Comparison of ENCODE assay signal across 18 cellular contexts in the genomic region with DNA sequence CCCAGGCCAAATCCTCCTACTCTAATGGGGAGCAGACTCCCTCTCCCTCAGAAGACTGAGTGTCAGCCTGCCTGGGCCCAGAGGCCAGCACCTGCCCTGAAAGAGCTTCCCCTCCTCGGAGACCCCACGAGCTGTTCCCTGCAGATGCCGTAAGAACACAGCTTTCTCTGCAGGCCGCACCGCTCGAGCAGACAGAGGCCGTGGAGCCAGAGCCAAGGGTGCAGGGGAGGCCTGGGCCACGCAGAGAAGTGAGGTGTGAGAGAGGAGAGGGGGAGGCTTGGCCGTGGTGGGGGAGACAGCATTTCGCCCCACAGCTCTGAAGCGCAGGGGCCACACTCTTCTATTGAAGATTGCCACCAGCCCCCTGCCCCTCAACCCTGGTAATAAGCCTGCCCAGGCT.
DNase-seq lines count a peak whose midpoint lies in the region; ATAC-seq and TF ChIP-seq lines count a peak whose summit lies in the region.
"Had no signal": no experiment of that assay in that cellular context is flagged by ENCODE, and none has a peak within 500 bp of the region (broad histone marks: within the 10 kb centered on the region; RNA-seq: fewer than 3 reads in every experiment).

No MANE protein-coding gene starts in this region.

- no peak overlapping the region for H2AFZ ChIP-seq in osteoblast (ENCODE audit: low read length)
- H2AFZ ChIP-seq: GM23248 had no signal

- no peaks in the 10 kb centered on the region for H3K4me1 Mint-ChIP-seq in neural crest cell
- H3K4me1 Mint-ChIP-seq in stimulated activated effector memory CD8-positive, alpha-beta T cell treated with anti-CD3 and anti-CD28 coated beads, Interleukin-12 subunit alpha, Interleukin-12 subunit beta, amount 100 ng/mL, for 72 hours: peaks cover 10% of the 10 kb centered on the region

- H3K27ac Mint-ChIP-seq in neural crest cell (ENCODE audit: unreplicated experiment): peak overlapping the region; percentile 35
- H3K27ac Mint-ChIP-seq in stimulated activated effector memory CD8-positive, alpha-beta T cell treated with anti-CD3 and anti-CD28 coated beads, Interleukin-12 subunit alpha, Interleukin-12 subunit beta, amount 100 ng/mL, for 72 hours: peak overlapping the region; percentile 43
- H3K27ac Mint-ChIP-seq: B cell; CD4-positive, CD25-positive, alpha-beta regulatory T cell; CD8-positive, alpha-beta T cell had no signal

- no peaks in the 10 kb centered on the region for H3K27me3 Mint-ChIP-seq in neural crest cell (ENCODE audit: low read depth)
- H3K27me3 Mint-ChIP-seq: B cell; CD4-positive, CD25-positive, alpha-beta regulatory T cell had no signal

- no peaks in the 10 kb centered on the region for H3K9me3 ChIP-seq in osteoblast (ENCODE audit: low read depth, low read length)
- H3K9me3 ChIP-seq: BLaER1, Caco-2 had no signal

- H3K4me1 ChIP-seq in osteoblast (ENCODE audit: insufficient read depth, low read length): no peaks in the 10 kb centered on the region
- H3K4me1 ChIP-seq: BLaER1 had no signal

- ATAC-seq in Right ventricle myocardium inferior: no peak
- no peak for ATAC-seq in left ventricle myocardium superior
- no peak for ATAC-seq in stimulated activated effector memory CD8-positive, alpha-beta T cell treated with anti-CD3 and anti-CD28 coated beads, Interleukin-12 subunit alpha, Interleukin-12 subunit beta, amount 100 ng/mL, for 72 hours
- ATAC-seq: CD8-positive, alpha-beta T cell had no signal

- H3K4me3 ChIP-seq in osteoblast (ENCODE audit: insufficient read depth, low read length): no peak overlapping the region
- H3K4me3 ChIP-seq: BLaER1, GM23248 had no signal

- H3K4me3 Mint-ChIP-seq in neural crest cell: no peak overlapping the region
- no peak overlapping the region for H3K4me3 Mint-ChIP-seq in stimulated activated effector memory CD8-positive, alpha-beta T cell treated with anti-CD3 and anti-CD28 coated beads, Interleukin-12 subunit alpha, Interleukin-12 subunit beta, amount 100 ng/mL, for 72 hours
- H3K4me3 Mint-ChIP-seq: B cell; CD4-positive, CD25-positive, alpha-beta regulatory T cell; CD8-positive, alpha-beta T cell had no signal

- H4K20me1 ChIP-seq in osteoblast (ENCODE audit: insufficient read depth, low read length): peaks cover 2% of the 10 kb centered on the region

- no peak for TF ChIP-seq CTCF in neural crest cell (conservative IDR thresholded peaks at IDR 0.05)
- no peak for TF ChIP-seq CTCF in osteoblast (IDR thresholded peaks at IDR 0.05; ENCODE audit: extremely low read depth, low read depth, low read length)

- no peak overlapping the region for H3K4me2 ChIP-seq in osteoblast (ENCODE audit: insufficient read depth, low read length)
- H3K4me2 ChIP-seq: BLaER1 had no signal

- no peaks in the 10 kb centered on the region for H3K36me3 Mint-ChIP-seq in neural crest cell (ENCODE audit: low read depth)
- no peaks in the 10 kb centered on the region for H3K36me3 Mint-ChIP-seq in stimulated activated effector memory CD8-positive, alpha-beta T cell treated with anti-CD3 and anti-CD28 coated beads, Interleukin-12 subunit alpha, Interleukin-12 subunit beta, amount 100 ng/mL, for 72 hours
- H3K36me3 Mint-ChIP-seq: CD8-positive, alpha-beta T cell had no signal

- intact Hi-C loops in Right ventricle myocardium inferior (cut with DNase I): no loop called here
- intact Hi-C loops in left ventricle myocardium superior (cut with micrococcal nuclease): no loop called here

- no peaks in the 10 kb centered on the region for H3K9me3 Mint-ChIP-seq in neural crest cell
- H3K9me3 Mint-ChIP-seq in stimulated activated effector memory CD8-positive, alpha-beta T cell treated with anti-CD3 and anti-CD28 coated beads, Interleukin-12 subunit alpha, Interleukin-12 subunit beta, amount 100 ng/mL, for 72 hours: no peaks in the 10 kb centered on the region
- H3K9me3 Mint-ChIP-seq: CD4-positive, CD25-positive, alpha-beta regulatory T cell; CD8-positive, alpha-beta T cell had no signal

- no peaks in the 10 kb centered on the region for H3K36me3 ChIP-seq in osteoblast (ENCODE audit: insufficient read depth, low read length)
- H3K36me3 ChIP-seq: BLaER1 had no signal

- H3K27me3 ChIP-seq in osteoblast (ENCODE audit: insufficient read depth, low read length): peaks cover 4% of the 10 kb centered on the region
- H3K27me3 ChIP-seq: BLaER1 had no signal

- no peak overlapping the region for H3K27ac ChIP-seq in osteoblast (ENCODE audit: low read depth, low read length)
- H3K27ac ChIP-seq: 22Rv1, BLaER1, C4-2B, GM23248 had no signal

- no peaks in the 10 kb centered on the region for H3K79me2 ChIP-seq in osteoblast (ENCODE audit: insufficient read depth, low read length)

- DNase-seq in Right ventricle myocardium inferior (ENCODE audit: missing footprints) (peak; percentile 39), left ventricle myocardium superior (no peak), neural crest cell (ENCODE audit: low read depth, low spot score) (no peak), iPS-NIHi11 (ENCODE audit: low spot score) (no peak), osteoblast (ENCODE audit: insufficient read length, low spot score, missing footprints) (no peak)
- no peak for DNase-seq in stimulated activated effector memory CD8-positive, alpha-beta T cell treated with anti-CD3 and anti-CD28 coated beads, Interleukin-12 subunit alpha, Interleukin-12 subunit beta, amount 100 ng/mL, for 72 hours (ENCODE audit: low spot score in 2 of 2)
- DNase-seq: Caco-2; CD4-positive, CD25-positive, alpha-beta regulatory T cell; CD8-positive, alpha-beta T cell; DMS153; DND-41; GM23248; H7; HCEC 1CT had no signal
